ENCODE assay signal across 18 cellular contexts in genomic region chr17:50274945-50275221, GRCh38. TPM values are rescaled to one million over a fixed set of nuclear protein-coding genes. Genes with fewer than 3 reads are reported as not detected.
DNase-seq lines count a peak whose midpoint lies in the region; TF ChIP-seq lines count a peak whose summit lies in the region.
"Had no signal": no experiment of that assay in that cellular context is flagged by ENCODE, and none has a peak within 500 bp of the region (broad histone marks: within the 10 kb centered on the region; RNA-seq: fewer than 3 reads in every experiment).

No MANE protein-coding gene starts in this region.

- TF ChIP-seq CTCF in Caco-2 (IDR thresholded peaks at IDR 0.05; ENCODE audit: insufficient read depth in 1 of 2, low read depth in 1 of 2, low read length in 1 of 2, severe bottlenecking in 1 of 2, unreplicated experiment in 1 of 2), result no peak
- no peak for TF ChIP-seq CTCF in endothelial cell (IDR thresholded peaks at IDR 0.05; ENCODE audit: unreplicated experiment)
- TF ChIP-seq CTCF in neural progenitor cell (IDR thresholded peaks at IDR 0.05), result no peak

- DNase-seq in Caco-2 (no peak), NT2/D1 (ENCODE audit: low read depth, low spot score) (no peak), endothelial cell (ENCODE audit: low spot score) (no peak), neural progenitor cell (ENCODE audit: low spot score) (no peak), mesenteric fat pad (ENCODE audit: low spot score) (no peak), hypothalamus (lab: John Stamatoyannopoulos, UW) (no peak), GM19238 (ENCODE audit: insufficient read length, low spot score) (no peak)
- DNase-seq in stimulated activated CD4-positive, alpha-beta T cell treated with anti-CD3 and anti-CD28 coated beads, Interleukin-12 subunit alpha, Interleukin-12 subunit beta, amount 100 ng/mL, for 4 hours, result no peak
- DNase-seq: activated CD4-positive, CD25-positive, alpha-beta regulatory T cell treated with anti-CD3 and anti-CD28 coated beads, Interleukin-2, amount 50 U/mL, for 72 hours; activated T-cell treated with anti-CD3 and anti-CD28 coated beads for 4 hours; DMS 273 treated with DMSO at 0.1 percent for 48 hours; heart right ventricle; left ventricle myocardium inferior; NCI-H2029; NCI-H524 treated with DMSO at 0.1 percent for 48 hours; stimulated activated naive CD8-positive, alpha-beta T cell treated with anti-CD3 and anti-CD28 coated beads, Interleukin-15, amount 100 ng/mL, for 72 hours; T-cell had no signal

- intact Hi-C loops in Caco-2 (cut with micrococcal nuclease; ENCODE audit: unreplicated experiment), result loop anchor here (1.0 kb wide), 1 partner anchor 22 kb away; no protein-coding TSS in a partner anchor

- H3K27ac Mint-ChIP-seq in Caco-2 (ENCODE audit: unreplicated experiment) (peak overlapping the region; percentile 60), endothelial cell (ENCODE audit: unreplicated experiment) (peak overlapping the region; percentile 64), neural progenitor cell (no peak overlapping the region)
- H3K27ac Mint-ChIP-seq: stimulated activated naive CD8-positive, alpha-beta T cell treated with anti-CD3 and anti-CD28 coated beads, Interleukin-15, amount 100 ng/mL, for 72 hours; T-cell had no signal

- no TSS peak for BruUV-seq in Caco-2 (replicated peaks; lab: Mats Ljungman, UMichigan)

- H3K27me3 ChIP-seq in Caco-2 (replicated peaks; ENCODE audit: control insufficient read depth, insufficient read depth, low read length), result no peaks in the 10 kb centered on the region
- H3K27me3 ChIP-seq in NT2/D1 (ENCODE audit: insufficient read depth, insufficient read length), result no peaks in the 10 kb centered on the region
- H3K27me3 ChIP-seq in neural progenitor cell, result peaks cover 23% of the 10 kb centered on the region

- H3K4me1 Mint-ChIP-seq in Caco-2 (ENCODE audit: low read depth, unreplicated experiment) (peaks cover 28% of the 10 kb centered on the region), endothelial cell (ENCODE audit: unreplicated experiment) (peaks cover 28% of the 10 kb centered on the region), neural progenitor cell (peaks cover 26% of the 10 kb centered on the region)

- CTCF ChIA-PET in Caco-2 (lab: Charles Lee), result interaction anchor here (0.6 to 9.2 kb wide), 23 partner anchors 9 to 122 kb away, joined by 3 to 245 read pairs (median 5); partner anchors contain the start of genes COL1A1, LRRC59 and XYLT2

- H3K4me2 ChIP-seq in neural progenitor cell, result peak overlapping the region; percentile 72

- peaks cover 46% of the 10 kb centered on the region for H3K4me1 ChIP-seq in Caco-2
- H3K4me1 ChIP-seq in NT2/D1 (ENCODE audit: insufficient read depth, insufficient read length), result peaks cover 27% of the 10 kb centered on the region
- peaks cover 25% of the 10 kb centered on the region for H3K4me1 ChIP-seq in neural progenitor cell

- peaks cover 12% of the 10 kb centered on the region for H3F3A ChIP-seq in neural progenitor cell (ENCODE audit: low read depth)

- no peak overlapping the region for H3K27ac ChIP-seq in neural progenitor cell
- H3K27ac ChIP-seq: heart right ventricle, left ventricle myocardium inferior had no signal

- peak overlapping the region; percentile 77 for H3K4me3 Mint-ChIP-seq in Caco-2 (ENCODE audit: unreplicated experiment)
- peak overlapping the region; percentile 91 for H3K4me3 Mint-ChIP-seq in endothelial cell (ENCODE audit: unreplicated experiment)
- H3K4me3 Mint-ChIP-seq in neural progenitor cell, result peak overlapping the region; percentile 33
- H3K4me3 Mint-ChIP-seq: neural crest cell had no signal

- H3K27me3 Mint-ChIP-seq in Caco-2 (ENCODE audit: insufficient read depth, unreplicated experiment) (no peaks in the 10 kb centered on the region), endothelial cell (ENCODE audit: unreplicated experiment) (peaks cover 14% of the 10 kb centered on the region), neural progenitor cell (ENCODE audit: insufficient read depth, low read depth) (peaks cover 8% of the 10 kb centered on the region)

- H2AFZ ChIP-seq in neural progenitor cell (replicated peaks), result no peak overlapping the region

- POLR2A ChIA-PET in Caco-2 (lab: Charles Lee), result interaction anchor here (0.6 to 1.4 kb wide), 4 partner anchors 9 to 487 kb away, joined by 3 to 6 read pairs (median 4); partner anchors contain the start of gene KAT7

- no peaks in the 10 kb centered on the region for H3K9me3 ChIP-seq in Caco-2
- H3K9me3 ChIP-seq in NT2/D1 (ENCODE audit: insufficient read depth, low read length), result no peaks in the 10 kb centered on the region
- H3K9me3 ChIP-seq in neural progenitor cell (ENCODE audit: low read depth), result no peaks in the 10 kb centered on the region
- H3K9me3 ChIP-seq: heart right ventricle, left ventricle myocardium inferior had no signal

- no peaks in the 10 kb centered on the region for H3K9me3 Mint-ChIP-seq in Caco-2 (ENCODE audit: unreplicated experiment)
- no peaks in the 10 kb centered on the region for H3K9me3 Mint-ChIP-seq in endothelial cell (ENCODE audit: unreplicated experiment)
- no peaks in the 10 kb centered on the region for H3K9me3 Mint-ChIP-seq in neural progenitor cell
- H3K9me3 Mint-ChIP-seq: neural crest cell; stimulated activated naive CD8-positive, alpha-beta T cell treated with anti-CD3 and anti-CD28 coated beads, Interleukin-15, amount 100 ng/mL, for 72 hours; T-cell had no signal

- H3K36me3 ChIP-seq in Caco-2 (ENCODE audit: control insufficient read depth, insufficient read depth, low read length) (0 out of 2 replicates have a peak, but pooled peaks cover 2% of the 10 kb centered on the region), NT2/D1 (ENCODE audit: insufficient read depth, insufficient read length, low read length) (peaks cover 26% of the 10 kb centered on the region), neural progenitor cell (no peaks in the 10 kb centered on the region)
- H3K36me3 ChIP-seq: heart right ventricle, left ventricle myocardium inferior had no signal

- H3K79me2 ChIP-seq in neural progenitor cell (ENCODE audit: low read depth), result no peaks in the 10 kb centered on the region

- H3K4me3 ChIP-seq in Caco-2 (ENCODE audit: low read depth, low read length), result peak overlapping the region; percentile 61
- H3K4me3 ChIP-seq in NT2/D1 (ENCODE audit: insufficient read length, low read depth), result peak overlapping the region; percentile 62
- peak overlapping the region; percentile 35 for H3K4me3 ChIP-seq in neural progenitor cell
- H3K4me3 ChIP-seq: heart right ventricle, left ventricle myocardium inferior had no signal

- H3K36me3 Mint-ChIP-seq in Caco-2 (ENCODE audit: insufficient read depth, unreplicated experiment) (peaks cover 5% of the 10 kb centered on the region), endothelial cell (ENCODE audit: low read depth, unreplicated experiment) (peaks cover 6% of the 10 kb centered on the region), neural progenitor cell (no peaks in the 10 kb centered on the region)
- H3K36me3 Mint-ChIP-seq: T-cell had no signal

- H3K9ac ChIP-seq in NT2/D1 (ENCODE audit: insufficient read length, low read depth), result peak overlapping the region; percentile 77
- H3K9ac ChIP-seq in neural progenitor cell, result no peak overlapping the region

- H4K20me1 ChIP-seq in neural progenitor cell (ENCODE audit: low read depth), result no peaks in the 10 kb centered on the region

RNA-seq across cellular contexts. Expression of gene TMEM92, which starts 0.6 kb away (rescaled TPM):
- 14.6 and 14.8 TPM in 2 replicates for total RNA-seq in Caco-2 (2022)
- total RNA-seq in endothelial cell (ENCODE audit: unreplicated experiment), result 28.1 TPM
- 1.8 and 4.4 TPM in 2 replicates for total RNA-seq in neural progenitor cell (ENCODE audit: low replicate concordance)
- total RNA-seq in mesenteric fat pad, result not detected
- total RNA-seq: heart right ventricle, left ventricle myocardium inferior, T-cell had no signal

Comparison
In these comparisons a context has a peak if more than half of its experiments do, and no peak if none do; other contexts are left out.
1. H3K4me3 Mint-ChIP-seq: peak in every context shown above with its lines; median percentile 91 in endothelial cell; 77 in Caco-2; 33 in neural progenitor cell.